2 cellular contexts compared by ENCODE assay signal in the genomic region with DNA sequence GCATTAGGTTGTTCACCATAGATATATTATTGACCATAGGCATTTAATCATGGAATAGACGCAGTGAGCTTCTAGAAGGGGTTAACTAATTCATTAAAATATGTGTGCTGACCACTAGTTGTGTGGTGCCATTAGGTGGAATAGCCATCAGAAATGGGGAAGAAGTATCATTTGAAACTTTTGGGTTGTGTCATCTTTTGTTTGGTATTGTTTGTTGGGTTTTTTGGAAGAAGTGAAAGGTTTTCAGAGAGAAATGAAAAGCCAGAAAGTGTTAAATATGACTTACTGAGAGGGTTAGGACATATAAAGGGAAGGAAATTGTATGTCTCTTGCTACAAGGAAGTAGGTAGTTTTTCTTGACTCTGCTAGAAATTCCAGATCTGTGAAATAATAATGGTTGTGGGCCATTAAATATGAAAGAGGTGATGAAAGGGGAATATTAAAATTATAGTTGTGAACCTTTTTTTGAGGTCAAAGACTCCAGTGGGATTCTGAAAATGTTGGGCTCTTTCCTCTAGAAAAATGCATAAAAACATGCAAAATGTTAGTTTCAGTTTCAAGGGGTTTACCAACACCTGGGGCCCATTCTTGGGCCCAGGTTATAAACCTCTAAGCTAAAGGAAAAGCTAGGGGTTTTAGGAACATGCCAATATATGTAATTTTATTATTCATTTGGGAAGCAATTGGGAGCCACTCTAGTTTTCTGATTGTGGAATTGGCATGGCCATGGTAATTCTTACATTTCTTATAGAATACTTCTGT.
TF ChIP-seq lines count a peak whose summit lies in the region.

No MANE protein-coding gene starts in this region.

TF ChIP-seq in GM12891, 5 proteins besides CTCF, POLR2A, EP300 and RAD21:
- peak; percentile 40; the same call in 1 of the 2 replicates for TF ChIP-seq SPI1 (IDR thresholded peaks at IDR 0.05; ENCODE audit: low read depth, low read length)
- TF ChIP-seq POLR2AphosphoS5 (IDR thresholded peaks at IDR 0.05; ENCODE audit: low read depth, low read length), result no peak

TF ChIP-seq in GM12878, 131 proteins besides CTCF, POLR2A, EP300 and RAD21:
- peak; percentile 58 for TF ChIP-seq JUNB (IDR thresholded peaks at IDR 0.05)
- TF ChIP-seq IKZF1 (conservative IDR thresholded peaks at IDR 0.05), result 0 out of 2 replicates have a peak, but pooled peaks have one; percentile 23
- 0 out of 2 replicates have a peak, but pooled peaks have one; percentile 41 for TF ChIP-seq BCL11A (IDR thresholded peaks at IDR 0.05; ENCODE audit: low read depth, low read length)
- no peak for TF ChIP-seq CBX3 (IDR thresholded peaks at IDR 0.05; ENCODE audit: borderline replicate concordance, low read depth)
- TF ChIP-seq IKZF2 (IDR thresholded peaks at IDR 0.05), result peak; percentile 42 to 43; a peak in 2 of 4 replicates
- no peak for TF ChIP-seq KAT2A (conservative IDR thresholded peaks at IDR 0.05; ENCODE audit: control insufficient read depth, low read depth, low read length)
- TF ChIP-seq RUNX3 (IDR thresholded peaks at IDR 0.05; ENCODE audit: low read length), result peak; percentile 53
- TF ChIP-seq NFIC (IDR thresholded peaks at IDR 0.05; ENCODE audit: low read depth, low read length), result peak; percentile 69
- peak; percentile 48; the same call in 1 of the 2 replicates for TF ChIP-seq MTA2 (IDR thresholded peaks at IDR 0.05; ENCODE audit: low read depth)
- TF ChIP-seq WRNIP1 (IDR thresholded peaks at IDR 0.05; ENCODE audit: borderline replicate concordance, low read depth, low read length), result no peak
- TF ChIP-seq MTA3 (IDR thresholded peaks at IDR 0.05; ENCODE audit: borderline replicate concordance, low read length), result no peak
